Comparison of ENCODE assay signal across 9 cellular contexts in genomic region chr22:32823024-32823730, GRCh38. TPM values are rescaled to one million over a fixed set of nuclear protein-coding genes. Genes with fewer than 3 reads are reported as not detected.
A peak's percentile ranks its signal among the peaks of the same experiment; 100 is the strongest.
DNase-seq lines count a peak whose midpoint lies in the region; ATAC-seq, FAIRE-seq and TF ChIP-seq lines count a peak whose summit lies in the region.
"Had no signal": no experiment of that assay in that cellular context is flagged by ENCODE, and none has a peak within 500 bp of the region (broad histone marks: within the 10 kb centered on the region; RNA-seq: fewer than 3 reads in every experiment).

No MANE protein-coding gene starts in this region.

- CTCF ChIA-PET in Calu3 (lab: Charles Lee): interaction anchor here (1.5 kb wide), 1 partner anchor 294 kb away, joined by 4 read pairs; no protein-coding TSS in a partner anchor
- CTCF ChIA-PET in HEK293 (lab: Yijun Ruan, JAX): interaction anchor here (0.7 to 1.9 kb wide), 9 partner anchors 8 to 295 kb away, joined by 3 to 10 read pairs (median 3); no protein-coding TSS in a partner anchor
- CTCF ChIA-PET in HepG2 (lab: Yijun Ruan, JAX; ENCODE audit: low intra/inter-chr PET ratio, low total read pairs): interaction anchor here (1.5 to 1.6 kb wide), 3 partner anchors 47 to 294 kb away, joined by 6 to 15 read pairs (median 9); no protein-coding TSS in a partner anchor

- H3K36me3 Mint-ChIP-seq in Calu3 (ENCODE audit: insufficient read depth, unreplicated experiment): no peaks in the 10 kb centered on the region

- no peak overlapping the region for H3K4me2 ChIP-seq in HepG2 (ENCODE audit: low read depth, low read length)

- ATAC-seq in HepG2 (peak; percentile 78), GM18867 (IDR thresholded peaks at IDR 0.05; ENCODE audit: unreplicated experiment) (no peak), GM19452 (IDR thresholded peaks at IDR 0.05; ENCODE audit: unreplicated experiment) (no peak), GM18517 (IDR thresholded peaks at IDR 0.05; ENCODE audit: unreplicated experiment) (no peak)

- TF ChIP-seq POLR2A in adrenal gland (IDR thresholded peaks at IDR 0.05): no peak
- no peak for TF ChIP-seq POLR2A in HepG2 (IDR thresholded peaks at IDR 0.05; ENCODE audit: insufficient read depth in 1 of 2, low read depth in 2 of 2, low read length in 2 of 2)

- H3K36me3 ChIP-seq in HEK293 (ENCODE audit: control insufficient read depth in 2 of 2, insufficient read depth in 1 of 2, low read length in 2 of 2) (no peaks in the 10 kb centered on the region), adrenal gland (replicated peaks in 1 of 2) (peaks cover 0 to 5% of the 10 kb centered on the region in 2 donors), HepG2 (replicated peaks in 1 of 2; ENCODE audit: control insufficient read depth in 1 of 2, insufficient read depth in 2 of 2, low read length in 2 of 2) (peaks cover 9 to 48% of the 10 kb centered on the region in 2 experiments; a peak in 4 of 5 replicates)

- no peaks in the 10 kb centered on the region for H3K9me3 Mint-ChIP-seq in Calu3 (ENCODE audit: low read depth, unreplicated experiment)

- BruUV-seq in Calu3 (replicated peaks; lab: Mats Ljungman, UMichigan) (no TSS peak), HepG2 (replicated peaks; lab: Mats Ljungman, UMichigan) (no TSS peak)

- no peak overlapping the region for H3K27ac Mint-ChIP-seq in Calu3 (ENCODE audit: unreplicated experiment)

- H3K27me3 ChIP-seq in adrenal gland (no peaks in the 10 kb centered on the region), HepG2 (ENCODE audit: control insufficient read depth in 1 of 2, insufficient read depth in 2 of 2, low read length in 2 of 2) (no peaks in the 10 kb centered on the region)
- H3K27me3 ChIP-seq: tibial artery had no signal

- H3K4me3 Mint-ChIP-seq in Calu3 (ENCODE audit: low read depth, unreplicated experiment): no peak overlapping the region

- H3K4me1 Mint-ChIP-seq in Calu3 (ENCODE audit: low read depth, unreplicated experiment): no peaks in the 10 kb centered on the region

- no peaks in the 10 kb centered on the region for H3K9me3 ChIP-seq in HEK293 (ENCODE audit: control insufficient read depth, insufficient read depth, low read depth, low read length)
- H3K9me3 ChIP-seq in adrenal gland (replicated peaks in 1 of 3): no peaks in the 10 kb centered on the region
- no peaks in the 10 kb centered on the region for H3K9me3 ChIP-seq in HepG2 (ENCODE audit: low read length)
- H3K9me3 ChIP-seq: tibial artery had no signal

- TF ChIP-seq CTCF in Calu3 (IDR thresholded peaks at IDR 0.05; ENCODE audit: unreplicated experiment): peak; percentile 48
- TF ChIP-seq CTCF in HEK293 (tag by site-specific recombination; IDR thresholded peaks at IDR 0.05): no peak
- peak in 5 of 6 experiments; percentile 15 to 40 (median 35) for TF ChIP-seq CTCF in adrenal gland (IDR thresholded peaks at IDR 0.05)
- TF ChIP-seq CTCF in HepG2 (CRISPR knock-in tag; IDR thresholded peaks at IDR 0.05): peak; percentile 74

- H3K9ac ChIP-seq in HepG2 (ENCODE audit: insufficient read depth, low read depth, low read length): no peak overlapping the region

- 59 to 75% (median 65%) methylated on average over 7 to 10 of the region's 10 CpGs for WGBS in adrenal gland, 4 donors
- 63% methylated on average over 9 of the region's 10 CpGs for WGBS in HepG2 (ENCODE audit: low lambda C conversion rate)

- H3K4me3 ChIP-seq in HEK293 (ENCODE audit: low read depth, low read length): no peak overlapping the region
- no peak overlapping the region for H3K4me3 ChIP-seq in adrenal gland
- no peak overlapping the region for H3K4me3 ChIP-seq in HepG2 (replicated peaks in 1 of 3; ENCODE audit: insufficient read depth in 1 of 3, low read depth in 2 of 3, low read length in 3 of 3)
- H3K4me3 ChIP-seq: tibial artery had no signal

- intact Hi-C loops in Calu3 (cut with micrococcal nuclease; ENCODE audit: unreplicated experiment): loop anchor here (1.0 to 10.0 kb wide), 2 partner anchors 162 to 294 kb away; no protein-coding TSS in a partner anchor
- intact Hi-C loops in adrenal gland (cut with DNase I): no loop called here
- intact Hi-C loops in HepG2 (cut with micrococcal nuclease; ENCODE audit: unreplicated experiment): loop anchor here (1.0 kb wide), 2 partner anchors 47 to 294 kb away; no protein-coding TSS in a partner anchor

- H3K4me1 ChIP-seq in HEK293 (ENCODE audit: control insufficient read depth, insufficient read depth, low read length): no peaks in the 10 kb centered on the region
- peaks cover 11 to 64% of the 10 kb centered on the region in 2 donors for H3K4me1 ChIP-seq in adrenal gland (replicated peaks in 1 of 2)
- no peaks in the 10 kb centered on the region for H3K4me1 ChIP-seq in HepG2 (ENCODE audit: insufficient read depth, low read length)

- peaks cover 9% of the 10 kb centered on the region; the same call in 1 of the 2 replicates for H4K20me1 ChIP-seq in HepG2 (ENCODE audit: insufficient read depth, low read length)

- peak; percentile 69 for DNase-seq in Calu3
- DNase-seq in adrenal gland: peak in 1 of 7 donors; percentile 52
- DNase-seq in HepG2 (ENCODE audit: low spot score): peak; percentile 62
- DNase-seq in mucosa of gallbladder (ENCODE audit: low spot score): no peak

- H3K79me2 ChIP-seq in HepG2 (ENCODE audit: insufficient read depth, low read length): peaks cover 33% of the 10 kb centered on the region

- POLR2A ChIA-PET in HEK293 (lab: Yijun Ruan, JAX) (no interaction called here), HepG2 (lab: Yijun Ruan, JAX) (no interaction called here)

- TF ChIP-seq RAD21 in HepG2 (CRISPR knock-in tag; IDR thresholded peaks at IDR 0.05): 0 out of 2 replicates have a peak, but pooled peaks have one; percentile 52

- in situ Hi-C loops in HepG2 (cut with HindIII; ENCODE audit: extremely low pct_ligation_motif_present, low pct_unique_long_range_greater_than_20kb): no loop called here

- FAIRE-seq in HepG2 (lab: Jason Lieb, UNC): peak; percentile 63

- TF ChIP-seq EP300 in HepG2 (IDR thresholded peaks at IDR 0.05; ENCODE audit: low read depth in 2 of 2, low read length in 2 of 2) (no peak), HepG2 (CRISPR knock-in tag; IDR thresholded peaks at IDR 0.05; ENCODE audit: borderline replicate concordance) (no peak)

- H3K27ac ChIP-seq in HEK293 (ENCODE audit: extremely low read depth, low read depth, low read length) (no peak overlapping the region), adrenal gland (peak overlapping the region in 2 of 5 donors; percentile 27 to 30), HepG2 (ENCODE audit: extremely low read length, insufficient read depth, low read length) (no peak overlapping the region)
- H3K27ac ChIP-seq: tibial artery had no signal

- H2AFZ ChIP-seq in HepG2 (ENCODE audit: low read length): no peak overlapping the region

- no peaks in the 10 kb centered on the region for H3K27me3 Mint-ChIP-seq in Calu3 (ENCODE audit: unreplicated experiment)

TF ChIP-seq in HEK293, 187 proteins besides CTCF, POLR2A, EP300 and RAD21:
- no peak for TF ChIP-seq SP3 (tag by site-specific recombination; IDR thresholded peaks at IDR 0.05)
- TF ChIP-seq ZNF654 (tag by site-specific recombination; IDR thresholded peaks at IDR 0.05; ENCODE audit: low read depth): peak; percentile 27; the same call in 1 of the 2 replicates
- TF ChIP-seq ZNF155 (tag by site-specific recombination; IDR thresholded peaks at IDR 0.05): no peak
TF ChIP-seq in HEK293: peak in this region for 1.

TF ChIP-seq in HepG2, 621 proteins besides CTCF, POLR2A, EP300 and RAD21 (continues in another document):
- TF ChIP-seq ZFP91 (CRISPR knock-in tag; IDR thresholded peaks at IDR 0.05; ENCODE audit: borderline replicate concordance) (no peak), REXO4 (CRISPR knock-in tag; IDR thresholded peaks at IDR 0.05; ENCODE audit: borderline replicate concordance) (no peak), NR2F6 (IDR thresholded peaks at IDR 0.05) (no peak), NR2F6 (CRISPR knock-in tag; IDR thresholded peaks at IDR 0.05) (peak; percentile 8; the same call in 1 of the 2 replicates), STAG1 (CRISPR knock-in tag; IDR thresholded peaks at IDR 0.05) (peak; percentile 78)

RNA-seq across cellular contexts. Expression of gene TIMP3, which starts 21.7 kb away (rescaled TPM):
- total RNA-seq in Calu3 (2022) (9.1 and 12.3 TPM in 2 replicates), adrenal gland (100 to 1,000 TPM; 248 to 677 (median 477) TPM), HepG2 (2016; rRNA removed; fragmentation: Illumina TruSeq; extraction: Trizol) (28.7 and 57.3 TPM in 2 replicates), mucosa of gallbladder (180 TPM)
- polyA plus RNA-seq in adrenal gland (100 to 1,000 TPM in 2 of 3 donors, 10 to 100 TPM in 1; 78.0 to 231 (median 147) TPM), HepG2 (2011; rRNA removed) (75.2 and 86.6 TPM in 2 replicates)
- total RNA-seq in HepG2 (2016; cell fraction: cytosol; rRNA removed; fragmentation: Illumina TruSeq; extraction: Trizol; ENCODE audit: low read depth): 5.1 and 5.6 TPM in 2 replicates
- 26.3 and 55.6 TPM in 2 replicates for total RNA-seq in HepG2 (2016; cell fraction: insoluble cytoplasmic fraction; rRNA removed; fragmentation: Illumina TruSeq; extraction: Trizol)
- 17.2 and 19.0 TPM in 2 replicates for total RNA-seq in HepG2 (2016; cell fraction: membrane; rRNA removed; fragmentation: Illumina TruSeq; extraction: Trizol)
- 55.3 and 66.5 TPM in 2 replicates for total RNA-seq in HepG2 (2016; cell fraction: nucleus; rRNA removed; fragmentation: Illumina TruSeq; extraction: Trizol)
- polyA plus RNA-seq in HepG2 (2011; cell fraction: cytosol; rRNA removed): 67.3 and 72.2 TPM in 2 replicates
- 29.5 and 30.5 TPM in 2 replicates for polyA plus RNA-seq in HepG2 (2011; cell fraction: nucleus; rRNA removed)
- polyA plus RNA-seq in HepG2 (2012): 89.9 and 107 TPM in 2 replicates
- polyA plus RNA-seq in HepG2 (2016; cell fraction: cytosol; fragmentation: Illumina TruSeq; extraction: Trizol; ENCODE audit: low read depth): 5.5 TPM in 2 replicates
- 30.6 and 38.9 TPM in 2 replicates for polyA plus RNA-seq in HepG2 (2016; cell fraction: insoluble cytoplasmic fraction; fragmentation: Illumina TruSeq; extraction: Trizol; ENCODE audit: low read depth)
- polyA plus RNA-seq in HepG2 (2016; cell fraction: membrane; fragmentation: Illumina TruSeq; extraction: Trizol; ENCODE audit: low read depth): 12.2 and 12.9 TPM in 2 replicates
- 90.8 and 96.2 TPM in 2 replicates for polyA plus RNA-seq in HepG2 (2016; cell fraction: nucleus; fragmentation: Illumina TruSeq; extraction: Trizol; ENCODE audit: insufficient read depth, low read depth)
- 7.2 and 107 TPM in 2 replicates for polyA minus RNA-seq in HepG2 (2011; rRNA and poly(A)+ RNA removed; ENCODE audit: low replicate concordance)
- 51.1 and 55.3 TPM in 2 replicates for polyA minus RNA-seq in HepG2 (2011; cell fraction: cytosol; rRNA and poly(A)+ RNA removed)
- 20.5 and 25.0 TPM in 2 replicates for polyA minus RNA-seq in HepG2 (2011; cell fraction: nucleus; rRNA and poly(A)+ RNA removed)

Comparison
In these comparisons a context has a peak if more than half of its experiments do, and no peak if none do; other contexts are left out.
1. intact Hi-C loops: an anchor here in Calu3 (1.0 to 10.0 kb wide) and HepG2 (1.0 kb wide); none called in adrenal gland.